ENCODE assay signal across 22 cellular contexts in genomic region chr1:115377411-115377810, GRCh38. TPM values are rescaled to one million over a fixed set of nuclear protein-coding genes. Genes with fewer than 3 reads are reported as not detected.
DNase-seq lines count a peak whose midpoint lies in the region; ATAC-seq and TF ChIP-seq lines count a peak whose summit lies in the region.
"Had no signal": no experiment of that assay in that cellular context is flagged by ENCODE, and none has a peak within 500 bp of the region (broad histone marks: within the 10 kb centered on the region; RNA-seq: fewer than 3 reads in every experiment).

No MANE protein-coding gene starts in this region.

- no peak overlapping the region for H3K4me3 Mint-ChIP-seq in GM23338
- no peak overlapping the region for H3K4me3 Mint-ChIP-seq in activated T-helper 1 cell treated with anti-CD3 and anti-CD28 coated beads, Interleukin-12 subunit alpha, Interleukin-12 subunit beta, Interleukin-2, Interleukin-4 antibody, amounts not matched to agents 30 ng/mL and 10 ng/mL and 1 ng/mL, durations not matched to agents 14 hours and 24 hours and 36 hours
- H3K4me3 Mint-ChIP-seq: CD4-positive, alpha-beta T cell; T-helper 2 cell treated with Interferon-gamma antibody and Interleukin-4, amounts not matched to agents 5 μg/mL and 100 μg/mL, for 36 hours; WTC11 had no signal

- no peak for ATAC-seq in GM23338
- ATAC-seq: GM12878, WTC11 had no signal

- TF ChIP-seq POLR2A in thyroid gland (IDR thresholded peaks at IDR 0.05) = no peak

- H3K4me3 ChIP-seq in AG09309 (ENCODE audit: control insufficient read depth, low read depth, low read length) (no peak overlapping the region), GM23338 (no peak overlapping the region), astrocyte of the spinal cord (ENCODE audit: low read depth, low read length) (no peak overlapping the region), fibroblast of villous mesenchyme (ENCODE audit: low read depth, low read length) (no peak overlapping the region), thyroid gland (replicated peaks in 1 of 3) (no peak overlapping the region)
- H3K4me3 ChIP-seq: GM12878, SK-N-MC, spleen, thoracic aorta had no signal

- no peak for TF ChIP-seq CTCF in AG09309 (IDR thresholded peaks at IDR 0.05; ENCODE audit: control insufficient read depth, insufficient read depth, low read depth, low read length, missing control alignments)
- TF ChIP-seq CTCF in GM23338 (conservative IDR thresholded peaks at IDR 0.05; ENCODE audit: low read depth in 2 of 2) = no peak
- TF ChIP-seq CTCF in astrocyte of the spinal cord (IDR thresholded peaks at IDR 0.05; ENCODE audit: low read depth, low read length) = no peak
- TF ChIP-seq CTCF in fibroblast of villous mesenchyme (IDR thresholded peaks at IDR 0.05; ENCODE audit: insufficient read depth, low read depth, low read length) = no peak
- no peak for TF ChIP-seq CTCF in thyroid gland (IDR thresholded peaks at IDR 0.05)

- intact Hi-C loops in activated T-helper 1 cell treated with anti-CD3 and anti-CD28 coated beads, Interleukin-12 subunit alpha, Interleukin-12 subunit beta, Interleukin-2, Interleukin-4 antibody, amounts not matched to agents 30 ng/mL and 10 ng/mL and 1 ng/mL, durations not matched to agents 14 hours and 24 hours and 36 hours (cut with micrococcal nuclease) = no loop called here
- intact Hi-C loops in thyroid gland (cut with DNase I) = no loop called here

- H3K27ac ChIP-seq in GM23338 (ENCODE audit: low read depth) = no peak overlapping the region
- no peak overlapping the region for H3K27ac ChIP-seq in thyroid gland
- H3K27ac ChIP-seq: neutrophil, SK-N-MC, spleen, thoracic aorta had no signal

- no peaks in the 10 kb centered on the region for H3K27me3 ChIP-seq in GM23338 (ENCODE audit: insufficient read depth)
- no peaks in the 10 kb centered on the region for H3K27me3 ChIP-seq in thyroid gland
- H3K27me3 ChIP-seq: neutrophil, spleen had no signal

- no peaks in the 10 kb centered on the region for H3K36me3 Mint-ChIP-seq in GM23338 (ENCODE audit: low read depth)
- H3K36me3 Mint-ChIP-seq in activated T-helper 1 cell treated with anti-CD3 and anti-CD28 coated beads, Interleukin-12 subunit alpha, Interleukin-12 subunit beta, Interleukin-2, Interleukin-4 antibody, amounts not matched to agents 30 ng/mL and 10 ng/mL and 1 ng/mL, durations not matched to agents 14 hours and 24 hours and 36 hours (ENCODE audit: low read depth) = no peaks in the 10 kb centered on the region
- H3K36me3 Mint-ChIP-seq: WTC11 had no signal

- no peaks in the 10 kb centered on the region for H3K36me3 ChIP-seq in GM23338 (ENCODE audit: insufficient read depth)
- H3K36me3 ChIP-seq in thyroid gland = no peaks in the 10 kb centered on the region
- H3K36me3 ChIP-seq: neutrophil, spleen, thoracic aorta had no signal

- no peaks in the 10 kb centered on the region for H3K9me3 ChIP-seq in thyroid gland
- H3K9me3 ChIP-seq: neutrophil, spleen, thoracic aorta had no signal

- H3K4me1 ChIP-seq in GM23338 (ENCODE audit: insufficient read depth) (peaks cover 26% of the 10 kb centered on the region), thyroid gland (no peaks in the 10 kb centered on the region)
- H3K4me1 ChIP-seq: spleen had no signal

- no peaks in the 10 kb centered on the region for H4K20me1 ChIP-seq in GM23338 (replicated peaks; ENCODE audit: insufficient read depth)

- WGBS in thyroid gland, 2 donors = 68 to 70% methylated on average over 2 of the region's 2 CpGs

- DNase-seq in AG09309 (ENCODE audit: low read depth) (peak; percentile 8), GM23338 (ENCODE audit: low spot score) (no peak), astrocyte of the spinal cord (ENCODE audit: low read depth, low spot score) (peak; percentile 29), fibroblast of villous mesenchyme (ENCODE audit: low read depth) (peak; percentile 61), thyroid gland (no peak)
- DNase-seq in activated T-helper 1 cell treated with anti-CD3 and anti-CD28 coated beads, Interleukin-12 subunit alpha, Interleukin-12 subunit beta, Interleukin-2, Interleukin-4 antibody, amounts not matched to agents 30 ng/mL and 10 ng/mL and 1 ng/mL, durations not matched to agents 14 hours and 24 hours and 36 hours (ENCODE audit: low spot score) = no peak
- DNase-seq in stimulated activated CD4-positive, alpha-beta T cell treated with anti-CD3 and anti-CD28 coated beads, Interleukin-15, amount 100 ng/mL, for 24 hours = no peak
- no peak for DNase-seq in activated naive CD4-positive, alpha-beta T cell treated with anti-CD3 and anti-CD28 coated beads, Interleukin-2, amount 50 U/mL, for 16 hours
- DNase-seq: activated CD4-positive, alpha-beta T cell treated with anti-CD3 and anti-CD28 coated beads, Interleukin-2, amount 50 U/mL, for 48 hours; activated effector memory CD4-positive, alpha-beta T cell treated with Interleukin-2 at 50 U/mL for 16 hours; CD4-positive, alpha-beta T cell; DMS 273 treated with DMSO at 0.1 percent for 48 hours; kidney glomerular epithelial cell; spleen; stimulated activated CD4-positive, alpha-beta T cell treated with anti-CD3 and anti-CD28 coated beads, Interleukin-4, amount 100 ng/mL, for 24 hours; stimulated activated naive CD4-positive, alpha-beta T cell treated with Interleukin-2 at 50 U/mL for 16 hours had no signal

- peak overlapping the region; percentile 6 for H3K4me2 ChIP-seq in GM23338

- no peak overlapping the region for H2AFZ ChIP-seq in GM23338

- H3K4me1 Mint-ChIP-seq in GM23338 = peaks cover 8% of the 10 kb centered on the region; the same call in 2 of the 3 replicates
- no peaks in the 10 kb centered on the region for H3K4me1 Mint-ChIP-seq in activated T-helper 1 cell treated with anti-CD3 and anti-CD28 coated beads, Interleukin-12 subunit alpha, Interleukin-12 subunit beta, Interleukin-2, Interleukin-4 antibody, amounts not matched to agents 30 ng/mL and 10 ng/mL and 1 ng/mL, durations not matched to agents 14 hours and 24 hours and 36 hours (ENCODE audit: low read depth)

- peaks cover 3% of the 10 kb centered on the region; the same call in 1 of the 2 replicates for H3K9me2 ChIP-seq in GM23338 (ENCODE audit: insufficient read depth)

- H3K27me3 Mint-ChIP-seq in GM23338 (ENCODE audit: insufficient read depth, low read depth, poor library complexity) = no peaks in the 10 kb centered on the region
- no peaks in the 10 kb centered on the region for H3K27me3 Mint-ChIP-seq in activated T-helper 1 cell treated with anti-CD3 and anti-CD28 coated beads, Interleukin-12 subunit alpha, Interleukin-12 subunit beta, Interleukin-2, Interleukin-4 antibody, amounts not matched to agents 30 ng/mL and 10 ng/mL and 1 ng/mL, durations not matched to agents 14 hours and 24 hours and 36 hours (ENCODE audit: insufficient read depth)

- no peaks in the 10 kb centered on the region for H3K79me2 ChIP-seq in GM23338 (replicated peaks; ENCODE audit: insufficient read depth)

- no peak overlapping the region for H3K27ac Mint-ChIP-seq in GM23338
- H3K27ac Mint-ChIP-seq in activated T-helper 1 cell treated with anti-CD3 and anti-CD28 coated beads, Interleukin-12 subunit alpha, Interleukin-12 subunit beta, Interleukin-2, Interleukin-4 antibody, amounts not matched to agents 30 ng/mL and 10 ng/mL and 1 ng/mL, durations not matched to agents 14 hours and 24 hours and 36 hours = no peak overlapping the region
- H3K27ac Mint-ChIP-seq: CD4-positive, alpha-beta T cell; T-helper 2 cell treated with Interferon-gamma antibody and Interleukin-4, amounts not matched to agents 5 μg/mL and 100 μg/mL, for 36 hours; WTC11 had no signal

- no peaks in the 10 kb centered on the region for H3K9me3 Mint-ChIP-seq in GM23338
- H3K9me3 Mint-ChIP-seq in activated T-helper 1 cell treated with anti-CD3 and anti-CD28 coated beads, Interleukin-12 subunit alpha, Interleukin-12 subunit beta, Interleukin-2, Interleukin-4 antibody, amounts not matched to agents 30 ng/mL and 10 ng/mL and 1 ng/mL, durations not matched to agents 14 hours and 24 hours and 36 hours = no peaks in the 10 kb centered on the region
- H3K9me3 Mint-ChIP-seq: T-helper 2 cell treated with Interferon-gamma antibody and Interleukin-4, amounts not matched to agents 5 μg/mL and 100 μg/mL, for 36 hours; WTC11 had no signal

- in situ Hi-C loops in astrocyte of the spinal cord (cut with HindIII; ENCODE audit: low sequenced_read_pairs) = no loop called here

- no peaks in the 10 kb centered on the region for H3F3A ChIP-seq in GM23338 (replicated peaks; ENCODE audit: low read depth)

TF ChIP-seq in GM23338, 12 proteins besides CTCF, POLR2A, EP300 and RAD21 (continues in another document):
- no peak for TF ChIP-seq EZH2 (IDR thresholded peaks at IDR 0.05; ENCODE audit: low read depth, unreplicated experiment)
- no peak for TF ChIP-seq CREB1 (CRISPR knock-in tag; IDR thresholded peaks at IDR 0.05; ENCODE audit: low read depth)
- no peak for TF ChIP-seq REST (IDR thresholded peaks at IDR 0.05; ENCODE audit: unreplicated experiment)

RNA-seq across cellular contexts. Expression of gene NGF, which starts 39.4 kb away (rescaled TPM):
- total RNA-seq in GM23338 (2014; rRNA removed; shearing (Covaris generic)) = 0.28 TPM in 1 of 2 replicates, not detected in the other
- 0.92 and 1.1 TPM in 2 replicates for polyA plus RNA-seq in GM23338 (2016; fragmentation: Nextera tagmentation; extraction: Ambion mirVana)
- total RNA-seq in fibroblast of villous mesenchyme (0.86 and 1.6 TPM in 2 replicates), thyroid gland (1 to 10 TPM in 3 of 4 donors, not detected in 1; 2.8 to 4.0 (median 3.2) TPM)
- not detected in 2 replicates for total RNA-seq in activated T-helper 1 cell treated with anti-CD3 and anti-CD28 coated beads, Interleukin-12 subunit alpha, Interleukin-12 subunit beta, Interleukin-2, Interleukin-4 antibody, amounts not matched to agents 30 ng/mL and 10 ng/mL and 1 ng/mL, durations not matched to agents 14 hours and 24 hours and 36 hours
- total RNA-seq: CD4-positive, alpha-beta T cell; GM12878 had no signal
- polyA plus RNA-seq: GM12878 had no signal

Comparison
In these comparisons a context has a peak if more than half of its experiments do, and no peak if none do; other contexts are left out.
1. DNase-seq: peak in AG09309 (single experiment), astrocyte of the spinal cord (single experiment) and fibroblast of villous mesenchyme (single experiment); none in GM23338 (single experiment), activated T-helper 1 cell treated with anti-CD3 and anti-CD28 coated beads, Interleukin-12 subunit alpha, Interleukin-12 subunit beta, Interleukin-2, Interleukin-4 antibody, amounts not matched to agents 30 ng/mL and 10 ng/mL and 1 ng/mL, durations not matched to agents 14 hours and 24 hours and 36 hours (single experiment), thyroid gland (0 of 2), stimulated activated CD4-positive, alpha-beta T cell treated with anti-CD3 and anti-CD28 coated beads, Interleukin-15, amount 100 ng/mL, for 24 hours (single experiment) and activated naive CD4-positive, alpha-beta T cell treated with anti-CD3 and anti-CD28 coated beads, Interleukin-2, amount 50 U/mL, for 16 hours (single experiment).